ENCODE assay signal across 7 cellular contexts in genomic region chr1:209207126-209207700, GRCh38.
DNase-seq lines count a peak whose midpoint lies in the region; ATAC-seq and TF ChIP-seq lines count a peak whose summit lies in the region.

No MANE protein-coding gene starts in this region.

- TF ChIP-seq POLR2A in Peyer's patch (IDR thresholded peaks at IDR 0.05) (no peak), suprapubic skin (IDR thresholded peaks at IDR 0.05) (no peak)

- H3K9me3 ChIP-seq in Peyer's patch (no peaks in the 10 kb centered on the region), hepatocyte (ENCODE audit: low read depth) (no peaks in the 10 kb centered on the region), suprapubic skin (no peaks in the 10 kb centered on the region)

- peak; percentile 21 for ATAC-seq in GM21515 (IDR thresholded peaks at IDR 0.05; ENCODE audit: unreplicated experiment)

- TF ChIP-seq CTCF in Peyer's patch (IDR thresholded peaks at IDR 0.05) (no peak), hepatocyte (IDR thresholded peaks at IDR 0.05; ENCODE audit: poor library complexity) (no peak), suprapubic skin (IDR thresholded peaks at IDR 0.05) (no peak)

- H3K27me3 ChIP-seq in Peyer's patch, result no peaks in the 10 kb centered on the region
- peaks cover 28% of the 10 kb centered on the region for H3K27me3 ChIP-seq in hepatocyte
- H3K27me3 ChIP-seq in suprapubic skin, result peaks cover 24% of the 10 kb centered on the region

- H3K79me2 ChIP-seq in hepatocyte, result no peaks in the 10 kb centered on the region

- H3K4me1 ChIP-seq in Peyer's patch (no peaks in the 10 kb centered on the region), hepatocyte (ENCODE audit: insufficient read depth) (peaks cover 4% of the 10 kb centered on the region), suprapubic skin (peaks cover 14% of the 10 kb centered on the region)

- peak overlapping the region; percentile 64 for H2AFZ ChIP-seq in hepatocyte

- H3K9me2 ChIP-seq in hepatocyte (replicated peaks; ENCODE audit: insufficient read depth), result no peaks in the 10 kb centered on the region

- DNase-seq in Peyer's patch, result no peak
- DNase-seq in hepatocyte (ENCODE audit: low spot score), result no peak
- DNase-seq in suprapubic skin (ENCODE audit: low spot score in 2 of 2), result no peak
- no peak for DNase-seq in activated effector memory CD4-positive, alpha-beta T cell treated with Interleukin-2 at 50 U/mL for 16 hours
- DNase-seq in T-helper 2 cell, result no peak
- no peak for DNase-seq in COLO829 (ENCODE audit: low spot score)

- no peak for TF ChIP-seq EP300 in suprapubic skin (IDR thresholded peaks at IDR 0.05)

- H3K36me3 ChIP-seq in Peyer's patch, result no peaks in the 10 kb centered on the region
- no peaks in the 10 kb centered on the region for H3K36me3 ChIP-seq in hepatocyte (replicated peaks; ENCODE audit: insufficient read depth, low read depth)
- H3K36me3 ChIP-seq in suprapubic skin, result no peaks in the 10 kb centered on the region

- WGBS in hepatocyte (ENCODE audit: low lambda C conversion rate, missing lambda C conversion rate), result 60% methylated on average over 11 of the region's 11 CpGs
- WGBS in suprapubic skin, result 47% methylated on average over 8 of the region's 11 CpGs

- H3K27ac ChIP-seq in Peyer's patch, result no peak overlapping the region
- no peak overlapping the region for H3K27ac ChIP-seq in hepatocyte
- no peak overlapping the region for H3K27ac ChIP-seq in suprapubic skin

- H3K4me3 ChIP-seq in Peyer's patch, result peak overlapping the region in 3 of 4 donors; percentile 13 to 36 (median 18)
- H3K4me3 ChIP-seq in hepatocyte, result no peak overlapping the region
- H3K4me3 ChIP-seq in suprapubic skin, result peak overlapping the region; percentile 25

- peak overlapping the region; percentile 79 for H3K4me2 ChIP-seq in hepatocyte

- H4K20me1 ChIP-seq in hepatocyte (ENCODE audit: insufficient read depth, poor library complexity, severe bottlenecking), result no peaks in the 10 kb centered on the region
